8 cellular contexts compared by ENCODE assay signal in genomic region chr10:102410427-102411073, GRCh38. TPM values are rescaled to one million over a fixed set of nuclear protein-coding genes. Genes with fewer than 3 reads are reported as not detected.
A peak's percentile ranks its signal among the peaks of the same experiment; 100 is the strongest.
DNase-seq lines count a peak whose midpoint lies in the region; ATAC-seq and TF ChIP-seq lines count a peak whose summit lies in the region.

No MANE protein-coding gene starts in this region.

- no peaks in the 10 kb centered on the region for H3K36me3 ChIP-seq in esophagus squamous epithelium

- H3K9me3 Mint-ChIP-seq in activated B cell treated with CpG ODN at 0.5 μM for 24 hours (no peaks in the 10 kb centered on the region), mesothelial cell of epicardium (no peaks in the 10 kb centered on the region)

- H3K4me3 Mint-ChIP-seq in activated B cell treated with CpG ODN at 0.5 μM for 24 hours (peak overlapping the region; percentile 59), mesothelial cell of epicardium (peak overlapping the region; percentile 61)

- no peak overlapping the region for H3K27ac ChIP-seq in esophagus squamous epithelium

- no peak for ATAC-seq in activated B cell treated with CpG ODN at 0.5 μM for 24 hours (ENCODE audit: low read depth)
- ATAC-seq in HG02798 (IDR thresholded peaks at IDR 0.05; ENCODE audit: poor library complexity, unreplicated experiment), result no peak
- no peak for ATAC-seq in HG03571 (IDR thresholded peaks at IDR 0.05; ENCODE audit: unreplicated experiment)

- POLR2A ChIA-PET in activated B cell treated with CpG ODN at 0.5 μM for 24 hours (lab: Charles Lee), result interaction anchor here (1.6 to 5.7 kb wide), 3 partner anchors 10 to 51 kb away, joined by 4 to 105 read pairs (median 9); partner anchors contain the start of genes FBXL15 and NFKB2

- H3K27me3 Mint-ChIP-seq in activated B cell treated with CpG ODN at 0.5 μM for 24 hours, result peaks cover 49% of the 10 kb centered on the region
- H3K27me3 Mint-ChIP-seq in mesothelial cell of epicardium (ENCODE audit: low read depth), result peaks cover 91% of the 10 kb centered on the region

- CTCF ChIA-PET in activated B cell treated with CpG ODN at 0.5 μM for 24 hours (lab: Charles Lee), result interaction anchor here (1.9 kb wide), 1 partner anchor 12 kb away, joined by 8 read pairs; no protein-coding TSS in a partner anchor

- no peak overlapping the region for H3K27ac Mint-ChIP-seq in activated B cell treated with CpG ODN at 0.5 μM for 24 hours
- peak overlapping the region; percentile 72 for H3K27ac Mint-ChIP-seq in mesothelial cell of epicardium

- TF ChIP-seq CTCF in activated B cell treated with CpG ODN at 0.5 μM for 24 hours (IDR thresholded peaks at IDR 0.05), result no peak
- TF ChIP-seq CTCF in cardiac fibroblast (IDR thresholded peaks at IDR 0.05; ENCODE audit: low read depth, low read length), result no peak
- no peak for TF ChIP-seq CTCF in mesothelial cell of epicardium (IDR thresholded peaks at IDR 0.05; ENCODE audit: unreplicated experiment)
- TF ChIP-seq CTCF in esophagus squamous epithelium (IDR thresholded peaks at IDR 0.05), result no peak

- H3K27me3 ChIP-seq in esophagus squamous epithelium, result peaks cover 7 to 90% (median 33%) of the 10 kb centered on the region in 4 donors

- H3K4me3 ChIP-seq in cardiac fibroblast (replicated peaks in 1 of 2; ENCODE audit: low read depth in 2 of 2, low read length in 2 of 2) (peak overlapping the region; percentile 7 to 34), esophagus squamous epithelium (peak overlapping the region in 2 of 4 donors; percentile 26 to 43)

- H3K4me1 Mint-ChIP-seq in activated B cell treated with CpG ODN at 0.5 μM for 24 hours (peaks cover 36% of the 10 kb centered on the region), mesothelial cell of epicardium (peaks cover 24% of the 10 kb centered on the region)

- DNase-seq in activated B cell treated with CpG ODN at 0.5 μM for 24 hours, result peak; percentile 22
- DNase-seq in cardiac fibroblast (ENCODE audit: low read depth in 2 of 2), result peak in 1 of 2 donors; percentile 33
- DNase-seq in mesothelial cell of epicardium (ENCODE audit: low spot score in 2 of 2, unreplicated experiment in 2 of 2), result peak in 1 of 2 experiments; percentile 77
- DNase-seq in superior temporal gyrus (ENCODE audit: extremely low spot score), result peak; percentile 28
- DNase-seq in NCI-H1092 (lab: John Stamatoyannopoulos, UW), result no peak
- no peak for DNase-seq in esophagus squamous epithelium (lab: John Stamatoyannopoulos, UW)

- WGBS in esophagus squamous epithelium, 2 donors, result 5% methylated on average over 8 of the region's 48 CpGs; no CpG with 5 or more reads in 1 of the 2 donors

- H3K4me1 ChIP-seq in esophagus squamous epithelium, result peaks cover 11 to 29% (median 13%) of the 10 kb centered on the region in 3 donors

- TF ChIP-seq POLR2A in esophagus squamous epithelium (IDR thresholded peaks at IDR 0.05), result no peak

- no peaks in the 10 kb centered on the region for H3K36me3 Mint-ChIP-seq in activated B cell treated with CpG ODN at 0.5 μM for 24 hours (ENCODE audit: low read depth)
- H3K36me3 Mint-ChIP-seq in mesothelial cell of epicardium, result no peaks in the 10 kb centered on the region

- H3K9me3 ChIP-seq in esophagus squamous epithelium, result no peaks in the 10 kb centered on the region

- intact Hi-C loops in activated B cell treated with CpG ODN at 0.5 μM for 24 hours (cut with micrococcal nuclease) (loop anchor here (1.0 kb wide), 1 partner anchor 10 kb away; the partner anchor contains the start of gene FBXL15), esophagus squamous epithelium (cut with DNase I) (no loop called here)

RNA-seq across cellular contexts. Expression of gene PSD, which starts 8.0 kb away (rescaled TPM):
- total RNA-seq in activated B cell treated with CpG ODN at 0.5 μM for 24 hours (1.4 and 1.5 TPM in 2 replicates), mesothelial cell of epicardium (12.4 to 14.3 TPM (median 13.4 TPM) in 3 replicates), esophagus squamous epithelium (1 to 10 TPM in 2 of 4 donors, under 1 TPM in 2; 0.22 to 3.4 (median 0.93) TPM)

RNA-seq across cellular contexts. Expression of gene FBXL15, which starts 10.1 kb away (rescaled TPM):
- total RNA-seq in activated B cell treated with CpG ODN at 0.5 μM for 24 hours, result 15.7 and 18.9 TPM in 2 replicates
- total RNA-seq in mesothelial cell of epicardium, result 9.4 to 11.7 TPM (median 10.1 TPM) in 3 replicates
- 10 to 100 TPM; 10.6 to 20.2 (median 18.8) TPM for total RNA-seq in esophagus squamous epithelium

RNA-seq across cellular contexts. Expression of gene NFKB2, which starts 15.0 kb away (rescaled TPM):
- total RNA-seq in activated B cell treated with CpG ODN at 0.5 μM for 24 hours (550 and 622 TPM in 2 replicates), mesothelial cell of epicardium (51.7 to 56.6 TPM (median 55.8 TPM) in 3 replicates), esophagus squamous epithelium (10 to 100 TPM; 10.7 to 20.2 (median 15.6) TPM)

RNA-seq across cellular contexts. Expression of gene CUEDC2, which starts 21.8 kb away (rescaled TPM):
- total RNA-seq in activated B cell treated with CpG ODN at 0.5 μM for 24 hours (43.7 and 46.0 TPM in 2 replicates), mesothelial cell of epicardium (75.0 to 80.5 TPM (median 75.6 TPM) in 3 replicates), esophagus squamous epithelium (10 to 100 TPM; 16.6 to 37.6 (median 27.0) TPM)

RNA-seq across cellular contexts. Expression of gene C10orf95, which starts 40.8 kb away (rescaled TPM):
- total RNA-seq in activated B cell treated with CpG ODN at 0.5 μM for 24 hours, result 0.35 and 0.51 TPM in 2 replicates
- total RNA-seq in mesothelial cell of epicardium, result not detected in 3 replicates
- total RNA-seq in esophagus squamous epithelium, result 1 to 10 TPM in 2 of 4 donors, under 1 TPM in 1, not detected in 1; 0.23 to 1.9 (median 1.1) TPM

Comparison
In these comparisons a context has a peak if more than half of its experiments do, and no peak if none do; other contexts are left out.
1. DNase-seq: peak in activated B cell treated with CpG ODN at 0.5 μM for 24 hours (single experiment) and superior temporal gyrus (single experiment); none in NCI-H1092 (single experiment) and esophagus squamous epithelium (single experiment).